12 cellular contexts compared by ENCODE assay signal in genomic region chr5:72767289-72768010, GRCh38. TPM values are rescaled to one million over a fixed set of nuclear protein-coding genes. Genes with fewer than 3 reads are reported as not detected.
DNase-seq lines count a peak whose midpoint lies in the region; TF ChIP-seq lines count a peak whose summit lies in the region.
"Had no signal": no experiment of that assay in that cellular context is flagged by ENCODE, and none has a peak within 500 bp of the region (broad histone marks: within the 10 kb centered on the region; RNA-seq: fewer than 3 reads in every experiment).

No MANE protein-coding gene starts in this region.

- CTCF ChIA-PET in Caco-2 (lab: Charles Lee) = no interaction called here

- no peak overlapping the region for H3K27ac Mint-ChIP-seq in Caco-2 (ENCODE audit: unreplicated experiment)
- H3K27ac Mint-ChIP-seq: CD4-positive, CD25-positive, alpha-beta regulatory T cell; T-helper 17 cell had no signal

- no peaks in the 10 kb centered on the region for H3K4me1 Mint-ChIP-seq in Caco-2 (ENCODE audit: low read depth, unreplicated experiment)
- H3K4me1 Mint-ChIP-seq: CD4-positive, CD25-positive, alpha-beta regulatory T cell; T-helper 17 cell had no signal

- peaks cover 3% of the 10 kb centered on the region for H3K27me3 Mint-ChIP-seq in Caco-2 (ENCODE audit: insufficient read depth, unreplicated experiment)

- H3K9me3 ChIP-seq in Caco-2 (no peaks in the 10 kb centered on the region), MG63 (no peaks in the 10 kb centered on the region)

- TF ChIP-seq CTCF in Caco-2 (IDR thresholded peaks at IDR 0.05; ENCODE audit: insufficient read depth in 1 of 2, low read depth in 1 of 2, low read length in 1 of 2, severe bottlenecking in 1 of 2, unreplicated experiment in 1 of 2) (no peak), GM13977 (IDR thresholded peaks at IDR 0.05; ENCODE audit: extremely low read depth, insufficient read depth, missing control alignments) (no peak)

- H3K4me3 ChIP-seq in Caco-2 (ENCODE audit: low read depth, low read length) = no peak overlapping the region
- no peak overlapping the region for H3K4me3 ChIP-seq in MG63

- H3K36me3 ChIP-seq in Caco-2 (ENCODE audit: control insufficient read depth, insufficient read depth, low read length) = no peaks in the 10 kb centered on the region
- no peaks in the 10 kb centered on the region for H3K36me3 ChIP-seq in MG63

- no peaks in the 10 kb centered on the region for H3K36me3 Mint-ChIP-seq in Caco-2 (ENCODE audit: insufficient read depth, unreplicated experiment)
- H3K36me3 Mint-ChIP-seq: CD4-positive, CD25-positive, alpha-beta regulatory T cell had no signal

- H3K4me1 ChIP-seq in Caco-2 = no peaks in the 10 kb centered on the region

- POLR2A ChIA-PET in Caco-2 (lab: Charles Lee) = no interaction called here

- H3K9me3 Mint-ChIP-seq in Caco-2 (ENCODE audit: unreplicated experiment) = no peaks in the 10 kb centered on the region

- in situ Hi-C loops in GM13977 (cut with MboI; ENCODE audit: low pct_unique_long_range_greater_than_20kb, low sequenced_read_pairs, unreplicated experiment) (no loop called here), KBM-7 (cut with MboI; ENCODE audit: low pct_unique_long_range_greater_than_20kb, low sequenced_read_pairs) (no loop called here)

- intact Hi-C loops in Caco-2 (cut with micrococcal nuclease; ENCODE audit: unreplicated experiment) = no loop called here

- peak; percentile 30 to 38 for DNase-seq in Caco-2
- DNase-seq in HuH-7 (ENCODE audit: low spot score) = peak; percentile 24
- peak; percentile 2 for DNase-seq in RKO (ENCODE audit: low spot score)
- peak; percentile 5 for DNase-seq in iPS DF 19.7 (ENCODE audit: low read depth, low spot score)
- DNase-seq in GM13977 (ENCODE audit: low spot score) = no peak
- DNase-seq in SIG-M5 treated with dmso at 0.1 percent for 504 hours (lab: John Stamatoyannopoulos, UW; ENCODE audit: unreplicated experiment) = no peak
- DNase-seq in KBM-7 = no peak
- DNase-seq in MG63 = no peak
- DNase-seq: CD4-positive, CD25-positive, alpha-beta regulatory T cell; NCI-H1694 treated with DMSO at 0.1 percent for 48 hours; stimulated activated CD4-positive, alpha-beta T cell treated with anti-CD3 and anti-CD28 coated beads, Interleukin-2, amount 100 ng/mL, for 48 hours; T-helper 17 cell had no signal

- H3K27me3 ChIP-seq in Caco-2 (replicated peaks; ENCODE audit: control insufficient read depth, insufficient read depth, low read length) = no peaks in the 10 kb centered on the region; the same call in none of the 2 replicates
- H3K27me3 ChIP-seq in MG63 = no peaks in the 10 kb centered on the region

- no peak overlapping the region for H3K4me3 Mint-ChIP-seq in Caco-2 (ENCODE audit: unreplicated experiment)
- H3K4me3 Mint-ChIP-seq: CD4-positive, CD25-positive, alpha-beta regulatory T cell; T-helper 17 cell had no signal

- BruUV-seq in Caco-2 (replicated peaks; lab: Mats Ljungman, UMichigan) = no TSS peak

RNA-seq across cellular contexts. Expression of gene TNPO1, which starts 49.0 kb away (rescaled TPM):
- 148 TPM in 2 replicates for total RNA-seq in Caco-2 (2022)
- total RNA-seq in MG63 (2014; rRNA removed; shearing (Covaris generic); ENCODE audit: low replicate concordance) = 90.5 and 235 TPM in 2 replicates

Comparison
In these comparisons a context has a peak if more than half of its experiments do, and no peak if none do; other contexts are left out.
1. DNase-seq: peak in Caco-2 (2 of 2), HuH-7 (single experiment), RKO (single experiment) and iPS DF 19.7 (single experiment); none in GM13977 (single experiment), SIG-M5 treated with dmso at 0.1 percent for 504 hours (single experiment), KBM-7 (single experiment) and MG63 (single experiment).